Comparison of ENCODE assay signal across 1 cellular context in genomic region chr1:45010855-45011811, GRCh38.
TF ChIP-seq lines count a peak whose summit lies in the region.

TSS of gene HECTD3 (minus strand) at chr1:45011324. CDS start at chr1:45011257, 67 bp downstream.

TF ChIP-seq in HepG2, 621 proteins besides CTCF, POLR2A, EP300 and RAD21 (continued from another document):
- peak; percentile 43 for TF ChIP-seq ZFP91 (CRISPR knock-in tag; IDR thresholded peaks at IDR 0.05; ENCODE audit: borderline replicate concordance)
- TF ChIP-seq NCOA1 (CRISPR knock-in tag; IDR thresholded peaks at IDR 0.05) = 0 out of 2 replicates have a peak, but pooled peaks have one; percentile 6
- TF ChIP-seq REST (IDR thresholded peaks at IDR 0.05; ENCODE audit: borderline replicate concordance in 1 of 2, low read depth in 1 of 2, low read length in 2 of 2) = peak in 1 of 2 experiments; percentile 36; a peak in 1 of 4 replicates
- TF ChIP-seq ZNF891 (CRISPR knock-in tag; IDR thresholded peaks at IDR 0.05) = 0 out of 2 replicates have a peak, but pooled peaks have one; percentile 42
- TF ChIP-seq TFAP4 (IDR thresholded peaks at IDR 0.05; ENCODE audit: borderline replicate concordance, low read depth) = peak; percentile 97
- TF ChIP-seq HOXA5 (CRISPR knock-in tag; IDR thresholded peaks at IDR 0.05) = no peak
- TF ChIP-seq ZNF292 (CRISPR knock-in tag; IDR thresholded peaks at IDR 0.05; ENCODE audit: borderline replicate concordance, low read depth) = 0 out of 2 replicates have a peak, but pooled peaks have one; percentile 14
- TF ChIP-seq ZC3H13 (CRISPR knock-in tag; IDR thresholded peaks at IDR 0.05) = peak; percentile 64; the same call in 1 of the 2 replicates
- peak; percentile 70 for TF ChIP-seq HNRNPK (IDR thresholded peaks at IDR 0.05; ENCODE audit: low read depth, low read length, poor library complexity, severe bottlenecking)
- peak; percentile 67 for TF ChIP-seq THAP11 (CRISPR knock-in tag; IDR thresholded peaks at IDR 0.05)
- TF ChIP-seq ZNF710 (CRISPR knock-in tag; IDR thresholded peaks at IDR 0.05; ENCODE audit: borderline replicate concordance) = 0 out of 2 replicates have a peak, but pooled peaks have one; percentile 27
- TF ChIP-seq HOXD1 (CRISPR knock-in tag; IDR thresholded peaks at IDR 0.05) = 0 out of 2 replicates have a peak, but pooled peaks have one; percentile 40
- TF ChIP-seq ZNF598 (CRISPR knock-in tag; IDR thresholded peaks at IDR 0.05; ENCODE audit: borderline replicate concordance) = 0 out of 2 replicates have a peak, but pooled peaks have one; percentile 21
- TF ChIP-seq MEF2D (CRISPR knock-in tag; IDR thresholded peaks at IDR 0.05) = 0 out of 2 replicates have a peak, but pooled peaks have one; percentile 26
- TF ChIP-seq NR2C2 (CRISPR knock-in tag; IDR thresholded peaks at IDR 0.05; ENCODE audit: borderline replicate concordance) = 0 out of 2 replicates have a peak, but pooled peaks have one; percentile 12
